In the genomic region with DNA sequence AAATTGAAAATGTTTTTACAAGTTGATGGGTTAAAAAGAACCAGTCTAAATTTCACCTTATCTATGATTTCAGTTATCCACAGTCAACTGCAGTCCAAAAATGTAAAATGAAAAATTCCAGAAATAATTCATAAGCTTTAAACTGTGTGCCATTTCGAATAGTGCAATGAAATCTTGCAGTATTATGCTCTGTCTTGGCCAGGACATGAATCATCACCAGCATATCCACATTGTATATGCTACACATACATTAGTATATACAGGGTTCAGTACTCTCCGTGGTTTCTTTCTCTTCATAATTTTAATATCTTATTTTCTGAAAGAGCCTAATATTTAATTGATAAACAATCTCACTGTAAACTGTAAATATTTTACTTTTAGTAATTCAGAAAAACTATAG, we compare ENCODE assay signal across 29 cellular contexts. TPM values are rescaled to one million over a fixed set of nuclear protein-coding genes. Genes with fewer than 3 reads are reported as not detected.
DNase-seq lines count a peak whose midpoint lies in the region; ATAC-seq and TF ChIP-seq lines count a peak whose summit lies in the region.
"Had no signal": no experiment of that assay in that cellular context is flagged by ENCODE, and none has a peak within 500 bp of the region (broad histone marks: within the 10 kb centered on the region; RNA-seq: fewer than 3 reads in every experiment).

No MANE protein-coding gene starts in this region.

- WGBS in esophagus squamous epithelium, 2 donors: 54 to 67% methylated on average over 2 of the region's 2 CpGs

- H3K4me3 ChIP-seq in epithelial cell of esophagus (ENCODE audit: low read length): no peak overlapping the region
- no peak overlapping the region for H3K4me3 ChIP-seq in esophagus squamous epithelium
- H3K4me3 ChIP-seq: mucosa of descending colon, neural progenitor cell, psoas muscle had no signal

- H3K4me3 Mint-ChIP-seq in osteocyte (ENCODE audit: unreplicated experiment) (no peak overlapping the region), natural killer cell (no peak overlapping the region)
- H3K4me3 Mint-ChIP-seq: activated CD4-positive, alpha-beta memory T cell treated with anti-CD3 and anti-CD28 coated beads for 36 hours; CD8-positive, alpha-beta T cell; immature natural killer cell; neural progenitor cell; stimulated activated naive B cell treated with anti-CD40 and anti-IgM and Interleukin-4, amounts not matched to agents 10 μg/mL and 1 μg/mL and 100 μg/mL, for 72 hours; T-helper 17 cell; WTC11 had no signal

- peaks cover 55% of the 10 kb centered on the region for H3K4me1 Mint-ChIP-seq in osteocyte (ENCODE audit: unreplicated experiment)
- no peaks in the 10 kb centered on the region for H3K4me1 Mint-ChIP-seq in natural killer cell
- H3K4me1 Mint-ChIP-seq: immature natural killer cell, T-helper 17 cell had no signal

- no peaks in the 10 kb centered on the region for H3K27me3 ChIP-seq in esophagus squamous epithelium
- H3K27me3 ChIP-seq: neural progenitor cell had no signal

- TF ChIP-seq POLR2A in esophagus squamous epithelium (IDR thresholded peaks at IDR 0.05): no peak

- H3K27me3 Mint-ChIP-seq in osteocyte (ENCODE audit: unreplicated experiment) (no peaks in the 10 kb centered on the region), natural killer cell (ENCODE audit: low read depth in 2 of 2) (no peaks in the 10 kb centered on the region)
- H3K27me3 Mint-ChIP-seq: stimulated activated naive B cell treated with anti-CD40 and anti-IgM and Interleukin-4, amounts not matched to agents 10 μg/mL and 1 μg/mL and 100 μg/mL, for 72 hours; T-helper 17 cell had no signal

- H3K9me3 Mint-ChIP-seq in osteocyte (ENCODE audit: unreplicated experiment) (peaks cover 18% of the 10 kb centered on the region), natural killer cell (peaks cover 2 to 12% of the 10 kb centered on the region in 2 donors)

- no peaks in the 10 kb centered on the region for H3K36me3 ChIP-seq in esophagus squamous epithelium

- peak; percentile 2 for DNase-seq in HPDE6-E6E7 (ENCODE audit: extremely low spot score)
- peak; percentile 54 for DNase-seq in epithelial cell of esophagus (ENCODE audit: low read depth)
- DNase-seq in osteocyte (ENCODE audit: extremely low spot score, unreplicated experiment): no peak
- DNase-seq in NCI-H187 treated with DMSO at 0.1 percent for 48 hours (lab: John Stamatoyannopoulos, UW): no peak
- no peak for DNase-seq in natural killer cell
- DNase-seq in esophagus squamous epithelium (lab: John Stamatoyannopoulos, UW): no peak
- DNase-seq: activated CD4-positive, alpha-beta memory T cell treated with anti-CD3 and anti-CD28 coated beads for 36 hours; activated gamma-delta T cell; activated T-cell treated with anti-CD3 and anti-CD28 coated beads for 4 hours; amniotic stem cell; CD8-positive, alpha-beta T cell; central memory CD4-positive, alpha-beta T cell; effector CD4-positive, alpha-beta T cell; GOT3; immature natural killer cell; left ventricle myocardium superior; mucosa of descending colon; MV-4-11; NCI-H2081; NCI-H524; psoas muscle; SIG-M5; stimulated activated CD4-positive, alpha-beta T cell treated with anti-CD3 and anti-CD28 coated beads, Interleukin-2, amount 100 ng/mL, for 24 hours; stimulated activated naive B cell treated with anti-CD40 and anti-IgM and Interleukin-4, amounts not matched to agents 10 μg/mL and 1 μg/mL and 100 μg/mL, for 72 hours; T-helper 17 cell had no signal

- H3K36me3 Mint-ChIP-seq in osteocyte (ENCODE audit: unreplicated experiment) (peaks cover 12% of the 10 kb centered on the region), natural killer cell (peaks cover 20% of the 10 kb centered on the region)

- H3K27ac ChIP-seq in esophagus squamous epithelium: no peak overlapping the region
- H3K27ac ChIP-seq: KMS-11, neural progenitor cell, psoas muscle had no signal

- H3K9me3 ChIP-seq in esophagus squamous epithelium: peaks cover 0 to 4% (median 0%) of the 10 kb centered on the region in 3 donors
- H3K9me3 ChIP-seq: psoas muscle had no signal

- TF ChIP-seq CTCF in epithelial cell of esophagus (IDR thresholded peaks at IDR 0.05; ENCODE audit: insufficient read depth, low read depth, low read length, missing control alignments) (no peak), osteocyte (IDR thresholded peaks at IDR 0.05) (no peak), natural killer cell (IDR thresholded peaks at IDR 0.05) (no peak), esophagus squamous epithelium (IDR thresholded peaks at IDR 0.05) (no peak)

- peak overlapping the region; percentile 56 for H3K27ac Mint-ChIP-seq in osteocyte (ENCODE audit: unreplicated experiment)
- no peak overlapping the region for H3K27ac Mint-ChIP-seq in natural killer cell
- H3K27ac Mint-ChIP-seq: activated CD4-positive, alpha-beta memory T cell treated with anti-CD3 and anti-CD28 coated beads for 36 hours; CD8-positive, alpha-beta T cell; immature natural killer cell; neural progenitor cell; stimulated activated naive B cell treated with anti-CD40 and anti-IgM and Interleukin-4, amounts not matched to agents 10 μg/mL and 1 μg/mL and 100 μg/mL, for 72 hours; T-helper 17 cell; WTC11 had no signal

- ATAC-seq in SK-N-SH treated with all-trans-retinoic acid at 6 μM for 48 hours (peak; percentile 15; the same call in 1 of the 3 replicates), natural killer cell (no peak)
- ATAC-seq: CD8-positive, alpha-beta T cell; left ventricle myocardium superior; mucosa of descending colon; psoas muscle; stimulated activated naive B cell treated with anti-CD40 and anti-IgM and Interleukin-4, amounts not matched to agents 10 μg/mL and 1 μg/mL and 100 μg/mL, for 72 hours; T-helper 17 cell; WTC11 had no signal

- peaks cover 0 to 45% (median 9%) of the 10 kb centered on the region in 3 donors for H3K4me1 ChIP-seq in esophagus squamous epithelium
- H3K4me1 ChIP-seq: neural progenitor cell, psoas muscle had no signal

- intact Hi-C loops in natural killer cell (cut with micrococcal nuclease) (no loop called here), esophagus squamous epithelium (cut with DNase I) (no loop called here)

TF ChIP-seq in SK-N-SH treated with all-trans-retinoic acid at 6 μM for 48 hours, 23 proteins besides CTCF, POLR2A, EP300 and RAD21 (continues in another document):
- TF ChIP-seq TOX (CRISPR knock-in tag; IDR thresholded peaks at IDR 0.05; ENCODE audit: borderline replicate concordance) (no peak), ZNF565 (CRISPR knock-in tag; conservative IDR thresholded peaks at IDR 0.05; ENCODE audit: low read depth) (no peak), ZNF8 (CRISPR knock-in tag; IDR thresholded peaks at IDR 0.05) (no peak), ISL1 (CRISPR knock-in tag; IDR thresholded peaks at IDR 0.05) (no peak), PPARA (CRISPR knock-in tag; IDR thresholded peaks at IDR 0.05; ENCODE audit: borderline replicate concordance) (no peak), GLIS3 (CRISPR knock-in tag; IDR thresholded peaks at IDR 0.05) (no peak)
- TF ChIP-seq, protein P1, sequence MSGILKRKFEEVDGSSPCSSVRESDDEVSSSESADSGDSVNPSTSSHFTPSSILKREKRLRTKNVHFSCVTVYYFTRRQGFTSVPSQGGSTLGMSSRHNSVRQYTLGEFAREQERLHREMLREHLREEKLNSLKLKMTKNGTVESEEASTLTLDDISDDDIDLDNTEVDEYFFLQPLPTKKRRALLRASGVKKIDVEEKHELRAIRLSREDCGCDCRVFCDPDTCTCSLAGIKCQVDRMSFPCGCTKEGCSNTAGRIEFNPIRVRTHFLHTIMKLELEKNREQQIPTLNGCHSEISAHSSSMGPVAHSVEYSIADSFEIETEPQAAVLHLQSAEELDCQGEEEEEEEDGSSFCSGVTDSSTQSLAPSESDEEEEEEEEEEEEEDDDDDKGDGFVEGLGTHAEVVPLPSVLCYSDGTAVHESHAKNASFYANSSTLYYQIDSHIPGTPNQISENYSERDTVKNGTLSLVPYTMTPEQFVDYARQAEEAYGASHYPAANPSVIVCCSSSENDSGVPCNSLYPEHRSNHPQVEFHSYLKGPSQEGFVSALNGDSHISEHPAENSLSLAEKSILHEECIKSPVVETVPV (CRISPR knock-in tag; IDR thresholded peaks at IDR 0.05): no peak
- TF ChIP-seq, protein P2, sequence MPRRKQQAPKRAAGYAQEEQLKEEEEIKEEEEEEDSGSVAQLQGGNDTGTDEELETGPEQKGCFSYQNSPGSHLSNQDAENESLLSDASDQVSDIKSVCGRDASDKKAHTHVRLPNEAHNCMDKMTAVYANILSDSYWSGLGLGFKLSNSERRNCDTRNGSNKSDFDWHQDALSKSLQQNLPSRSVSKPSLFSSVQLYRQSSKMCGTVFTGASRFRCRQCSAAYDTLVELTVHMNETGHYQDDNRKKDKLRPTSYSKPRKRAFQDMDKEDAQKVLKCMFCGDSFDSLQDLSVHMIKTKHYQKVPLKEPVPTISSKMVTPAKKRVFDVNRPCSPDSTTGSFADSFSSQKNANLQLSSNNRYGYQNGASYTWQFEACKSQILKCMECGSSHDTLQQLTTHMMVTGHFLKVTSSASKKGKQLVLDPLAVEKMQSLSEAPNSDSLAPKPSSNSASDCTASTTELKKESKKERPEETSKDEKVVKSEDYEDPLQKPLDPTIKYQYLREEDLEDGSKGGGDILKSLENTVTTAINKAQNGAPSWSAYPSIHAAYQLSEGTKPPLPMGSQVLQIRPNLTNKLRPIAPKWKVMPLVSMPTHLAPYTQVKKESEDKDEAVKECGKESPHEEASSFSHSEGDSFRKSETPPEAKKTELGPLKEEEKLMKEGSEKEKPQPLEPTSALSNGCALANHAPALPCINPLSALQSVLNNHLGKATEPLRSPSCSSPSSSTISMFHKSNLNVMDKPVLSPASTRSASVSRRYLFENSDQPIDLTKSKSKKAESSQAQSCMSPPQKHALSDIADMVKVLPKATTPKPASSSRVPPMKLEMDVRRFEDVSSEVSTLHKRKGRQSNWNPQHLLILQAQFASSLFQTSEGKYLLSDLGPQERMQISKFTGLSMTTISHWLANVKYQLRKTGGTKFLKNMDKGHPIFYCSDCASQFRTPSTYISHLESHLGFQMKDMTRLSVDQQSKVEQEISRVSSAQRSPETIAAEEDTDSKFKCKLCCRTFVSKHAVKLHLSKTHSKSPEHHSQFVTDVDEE (CRISPR knock-in tag; IDR thresholded peaks at IDR 0.05): no peak
- TF ChIP-seq, protein P3, sequence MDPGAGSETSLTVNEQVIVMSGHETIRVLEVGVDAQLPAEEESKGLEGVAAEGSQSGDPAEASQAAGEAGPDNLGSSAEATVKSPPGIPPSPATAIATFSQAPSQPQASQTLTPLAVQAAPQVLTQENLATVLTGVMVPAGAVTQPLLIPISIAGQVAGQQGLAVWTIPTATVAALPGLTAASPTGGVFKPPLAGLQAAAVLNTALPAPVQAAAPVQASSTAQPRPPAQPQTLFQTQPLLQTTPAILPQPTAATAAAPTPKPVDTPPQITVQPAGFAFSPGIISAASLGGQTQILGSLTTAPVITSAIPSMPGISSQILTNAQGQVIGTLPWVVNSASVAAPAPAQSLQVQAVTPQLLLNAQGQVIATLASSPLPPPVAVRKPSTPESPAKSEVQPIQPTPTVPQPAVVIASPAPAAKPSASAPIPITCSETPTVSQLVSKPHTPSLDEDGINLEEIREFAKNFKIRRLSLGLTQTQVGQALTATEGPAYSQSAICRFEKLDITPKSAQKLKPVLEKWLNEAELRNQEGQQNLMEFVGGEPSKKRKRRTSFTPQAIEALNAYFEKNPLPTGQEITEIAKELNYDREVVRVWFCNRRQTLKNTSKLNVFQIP (CRISPR knock-in tag; IDR thresholded peaks at IDR 0.05; ENCODE audit: borderline replicate concordance, low read depth): no peak

RNA-seq across cellular contexts. Expression of a gene that starts 45.9 kb away (rescaled TPM):
- 13.5 and 15.2 TPM in 2 replicates for total RNA-seq in osteocyte
- 1 to 10 TPM; 2.5 to 4.6 (median 2.7) TPM for total RNA-seq in natural killer cell
- 10 to 100 TPM; 33.5 to 73.6 (median 61.0) TPM for total RNA-seq in esophagus squamous epithelium

Comparison
In these comparisons a context has a peak if more than half of its experiments do, and no peak if none do; other contexts are left out.
1. DNase-seq: peak in HPDE6-E6E7 (single experiment) and epithelial cell of esophagus (single experiment); none in osteocyte (single experiment), NCI-H187 treated with DMSO at 0.1 percent for 48 hours (single experiment), natural killer cell (single experiment) and esophagus squamous epithelium (single experiment).